In the genomic region with DNA sequence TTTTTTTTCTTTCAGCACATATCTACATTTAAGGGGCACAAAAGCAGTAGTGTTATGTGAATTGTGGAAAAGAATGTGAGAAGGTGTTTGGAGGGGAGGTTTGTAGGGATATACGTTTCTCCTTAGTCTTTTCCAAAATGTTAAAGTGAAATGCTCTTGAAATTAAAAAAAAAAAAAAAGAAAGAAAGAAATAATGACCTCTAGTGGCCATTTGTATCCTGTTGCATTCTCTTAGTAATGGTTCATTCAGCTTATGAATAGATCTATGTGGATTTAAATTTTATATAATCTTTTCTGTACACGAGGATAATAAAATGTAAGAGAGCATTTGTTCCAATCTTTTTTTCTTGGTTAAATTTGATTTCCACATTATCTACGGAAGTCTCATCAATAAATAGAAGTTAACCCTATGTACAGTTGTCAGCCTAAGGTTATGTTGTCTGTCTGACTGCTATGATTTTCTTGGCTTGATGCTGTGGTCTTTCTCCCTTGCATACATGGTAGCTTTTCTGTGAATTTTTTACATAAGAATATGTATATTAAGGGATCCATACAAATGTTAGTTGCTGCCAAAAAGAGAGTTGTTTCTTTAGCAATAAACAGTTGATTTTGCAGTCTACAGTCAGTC, we compare ENCODE assay signal across 1 cellular context.
TF ChIP-seq lines count a peak whose summit lies in the region.

No MANE protein-coding gene starts in this region.

TF ChIP-seq in GM12878, 131 proteins besides CTCF, POLR2A, EP300 and RAD21:
- TF ChIP-seq JUNB (IDR thresholded peaks at IDR 0.05) = no peak
- TF ChIP-seq SMC3 (IDR thresholded peaks at IDR 0.05; ENCODE audit: borderline replicate concordance, low read length) = peak; percentile 29; the same call in 1 of the 2 replicates
- TF ChIP-seq ZNF384 (IDR thresholded peaks at IDR 0.05; ENCODE audit: borderline replicate concordance, low read depth, low read length) = peak; percentile 93
TF ChIP-seq in GM12878: peak in this region for 2.
